1 cellular context compared by ENCODE assay signal in the genomic region with DNA sequence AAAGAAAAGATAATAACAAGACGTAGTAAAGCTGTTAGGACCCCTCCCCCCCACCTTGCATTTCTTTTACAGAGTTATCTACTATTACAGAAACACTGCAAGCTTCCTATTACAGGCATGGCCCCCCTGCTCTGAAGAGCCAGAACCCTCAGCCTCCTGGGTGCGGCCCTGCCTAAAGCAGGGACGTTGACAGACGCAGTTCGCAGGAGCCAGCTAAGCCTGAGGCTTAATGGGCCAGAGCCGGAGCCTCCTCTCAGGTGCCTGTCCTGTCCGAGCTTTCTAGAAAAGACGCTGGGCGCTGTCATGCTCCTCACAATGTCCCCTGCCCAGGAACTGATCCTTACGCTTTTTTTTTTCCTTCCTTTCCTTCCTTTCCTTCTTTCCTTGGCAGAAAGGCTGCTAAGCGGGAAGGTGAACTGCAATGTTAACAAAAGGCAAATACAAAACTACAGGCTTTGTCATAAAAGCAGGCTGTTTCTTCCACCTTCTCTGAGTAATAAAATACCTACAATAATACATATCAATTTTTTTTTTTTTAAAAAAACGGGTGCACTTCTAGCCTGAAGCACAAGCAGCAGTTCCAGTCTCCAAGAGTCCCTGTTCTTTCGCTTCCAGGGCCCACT.
TF ChIP-seq lines count a peak whose summit lies in the region.

No MANE protein-coding gene starts in this region.

TF ChIP-seq in K562, 482 proteins besides CTCF, POLR2A, EP300 and RAD21 (continues in another document):
- TF ChIP-seq ZC3H4 (CRISPR knock-in tag; IDR thresholded peaks at IDR 0.05; ENCODE audit: borderline replicate concordance) (no peak), UBTF (IDR thresholded peaks at IDR 0.05; ENCODE audit: borderline replicate concordance in 1 of 2, low read depth in 2 of 2, low read length in 2 of 2) (0 out of 4 replicates have a peak, but pooled peaks of 1 of the 2 experiments have one; percentile 29), DEAF1 (CRISPR knock-in tag; IDR thresholded peaks at IDR 0.05) (no peak), ZNF785 (CRISPR knock-in tag; IDR thresholded peaks at IDR 0.05) (no peak), HNRNPL (IDR thresholded peaks at IDR 0.05; ENCODE audit: low read depth, low read length) (no peak), DLX4 (CRISPR knock-in tag; IDR thresholded peaks at IDR 0.05) (no peak), ZNF707 (CRISPR knock-in tag; conservative IDR thresholded peaks at IDR 0.05) (no peak), DMBX1 (CRISPR knock-in tag; IDR thresholded peaks at IDR 0.05; ENCODE audit: borderline replicate concordance) (0 out of 2 replicates have a peak, but pooled peaks have one; percentile 30), TBP (optimal IDR thresholded peaks at IDR 0.05; ENCODE audit: low read depth, low read length) (peak; percentile 8), ESRRB (CRISPR knock-in tag; IDR thresholded peaks at IDR 0.05; ENCODE audit: borderline replicate concordance) (no peak), ZNF239 (CRISPR knock-in tag; IDR thresholded peaks at IDR 0.05) (no peak), ZKSCAN8 (CRISPR knock-in tag; IDR thresholded peaks at IDR 0.05) (no peak), ADNP (tag; IDR thresholded peaks at IDR 0.05) (no peak), CREB1 (IDR thresholded peaks at IDR 0.05) (no peak), CREB1 (CRISPR knock-in tag; IDR thresholded peaks at IDR 0.05) (no peak), MEIS2 (IDR thresholded peaks at IDR 0.05; ENCODE audit: partially characterized antibody) (peak; percentile 61), ZC3H8 (IDR thresholded peaks at IDR 0.05) (0 out of 2 replicates have a peak, but pooled peaks have one; percentile 13), BCOR (IDR thresholded peaks at IDR 0.05) (no peak), XRCC5 (IDR thresholded peaks at IDR 0.05; ENCODE audit: low read depth, low read length) (no peak), ZNF507 (tag; conservative IDR thresholded peaks at IDR 0.05) (no peak), ZNF277 (CRISPR knock-in tag; IDR thresholded peaks at IDR 0.05; ENCODE audit: borderline replicate concordance) (0 out of 2 replicates have a peak, but pooled peaks have one; percentile 43), ZBTB5 (IDR thresholded peaks at IDR 0.05) (no peak), PPARD (CRISPR knock-in tag; IDR thresholded peaks at IDR 0.05) (no peak), TRIM25 (IDR thresholded peaks at IDR 0.05; ENCODE audit: borderline replicate concordance) (no peak), TCF3 (CRISPR knock-in tag; IDR thresholded peaks at IDR 0.05) (peak; percentile 35; the same call in 1 of the 2 replicates), SETDB1 (IDR thresholded peaks at IDR 0.05; ENCODE audit: low read length) (no peak), TFAP4 (CRISPR knock-in tag; IDR thresholded peaks at IDR 0.05; ENCODE audit: borderline replicate concordance) (peak; percentile 6; the same call in 1 of the 2 replicates), RBM25 (IDR thresholded peaks at IDR 0.05; ENCODE audit: low read depth, low read length, severe bottlenecking) (no peak), MAFF (IDR thresholded peaks at IDR 0.05; ENCODE audit: low read length) (no peak), CBFA2T3 (IDR thresholded peaks at IDR 0.05) (peak; percentile 47), JUN (IDR thresholded peaks at IDR 0.05; ENCODE audit: borderline replicate concordance, low read depth, low read length) (0 out of 2 replicates have a peak, but pooled peaks have one; percentile 4), JUN (CRISPR knock-in tag; IDR thresholded peaks at IDR 0.05; ENCODE audit: borderline replicate concordance) (no peak), ZNF695 (CRISPR knock-in tag; IDR thresholded peaks at IDR 0.05) (no peak), LEF1 (IDR thresholded peaks at IDR 0.05) (no peak), ZNF766 (CRISPR knock-in tag; conservative IDR thresholded peaks at IDR 0.05) (no peak), RBM22 (IDR thresholded peaks at IDR 0.05; ENCODE audit: low read depth, low read length, poor library complexity, severe bottlenecking) (no peak), ARNT (IDR thresholded peaks at IDR 0.05) (0 out of 4 replicates have a peak, but pooled peaks of 1 of the 2 experiments have one; percentile 38)
- TF ChIP-seq, protein P1, sequence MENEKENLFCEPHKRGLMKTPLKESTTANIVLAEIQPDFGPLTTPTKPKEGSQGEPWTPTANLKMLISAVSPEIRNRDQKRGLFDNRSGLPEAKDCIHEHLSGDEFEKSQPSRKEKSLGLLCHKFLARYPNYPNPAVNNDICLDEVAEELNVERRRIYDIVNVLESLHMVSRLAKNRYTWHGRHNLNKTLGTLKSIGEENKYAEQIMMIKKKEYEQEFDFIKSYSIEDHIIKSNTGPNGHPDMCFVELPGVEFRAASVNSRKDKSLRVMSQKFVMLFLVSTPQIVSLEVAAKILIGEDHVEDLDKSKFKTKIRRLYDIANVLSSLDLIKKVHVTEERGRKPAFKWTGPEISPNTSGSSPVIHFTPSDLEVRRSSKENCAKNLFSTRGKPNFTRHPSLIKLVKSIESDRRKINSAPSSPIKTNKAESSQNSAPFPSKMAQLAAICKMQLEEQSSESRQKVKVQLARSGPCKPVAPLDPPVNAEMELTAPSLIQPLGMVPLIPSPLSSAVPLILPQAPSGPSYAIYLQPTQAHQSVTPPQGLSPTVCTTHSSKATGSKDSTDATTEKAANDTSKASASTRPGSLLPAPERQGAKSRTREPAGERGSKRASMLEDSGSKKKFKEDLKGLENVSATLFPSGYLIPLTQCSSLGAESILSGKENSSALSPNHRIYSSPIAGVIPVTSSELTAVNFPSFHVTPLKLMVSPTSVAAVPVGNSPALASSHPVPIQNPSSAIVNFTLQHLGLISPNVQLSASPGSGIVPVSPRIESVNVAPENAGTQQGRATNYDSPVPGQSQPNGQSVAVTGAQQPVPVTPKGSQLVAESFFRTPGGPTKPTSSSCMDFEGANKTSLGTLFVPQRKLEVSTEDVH (IDR thresholded peaks at IDR 0.05; ENCODE audit: low read depth, partially characterized antibody): no peak
- TF ChIP-seq, protein P2, sequence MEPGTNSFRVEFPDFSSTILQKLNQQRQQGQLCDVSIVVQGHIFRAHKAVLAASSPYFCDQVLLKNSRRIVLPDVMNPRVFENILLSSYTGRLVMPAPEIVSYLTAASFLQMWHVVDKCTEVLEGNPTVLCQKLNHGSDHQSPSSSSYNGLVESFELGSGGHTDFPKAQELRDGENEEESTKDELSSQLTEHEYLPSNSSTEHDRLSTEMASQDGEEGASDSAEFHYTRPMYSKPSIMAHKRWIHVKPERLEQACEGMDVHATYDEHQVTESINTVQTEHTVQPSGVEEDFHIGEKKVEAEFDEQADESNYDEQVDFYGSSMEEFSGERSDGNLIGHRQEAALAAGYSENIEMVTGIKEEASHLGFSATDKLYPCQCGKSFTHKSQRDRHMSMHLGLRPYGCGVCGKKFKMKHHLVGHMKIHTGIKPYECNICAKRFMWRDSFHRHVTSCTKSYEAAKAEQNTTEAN (CRISPR knock-in tag; IDR thresholded peaks at IDR 0.05): no peak
- TF ChIP-seq, protein P3, sequence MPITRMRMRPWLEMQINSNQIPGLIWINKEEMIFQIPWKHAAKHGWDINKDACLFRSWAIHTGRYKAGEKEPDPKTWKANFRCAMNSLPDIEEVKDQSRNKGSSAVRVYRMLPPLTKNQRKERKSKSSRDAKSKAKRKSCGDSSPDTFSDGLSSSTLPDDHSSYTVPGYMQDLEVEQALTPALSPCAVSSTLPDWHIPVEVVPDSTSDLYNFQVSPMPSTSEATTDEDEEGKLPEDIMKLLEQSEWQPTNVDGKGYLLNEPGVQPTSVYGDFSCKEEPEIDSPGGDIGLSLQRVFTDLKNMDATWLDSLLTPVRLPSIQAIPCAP (CRISPR knock-in tag; IDR thresholded peaks at IDR 0.05; ENCODE audit: borderline replicate concordance): no peak
- TF ChIP-seq, protein P4, sequence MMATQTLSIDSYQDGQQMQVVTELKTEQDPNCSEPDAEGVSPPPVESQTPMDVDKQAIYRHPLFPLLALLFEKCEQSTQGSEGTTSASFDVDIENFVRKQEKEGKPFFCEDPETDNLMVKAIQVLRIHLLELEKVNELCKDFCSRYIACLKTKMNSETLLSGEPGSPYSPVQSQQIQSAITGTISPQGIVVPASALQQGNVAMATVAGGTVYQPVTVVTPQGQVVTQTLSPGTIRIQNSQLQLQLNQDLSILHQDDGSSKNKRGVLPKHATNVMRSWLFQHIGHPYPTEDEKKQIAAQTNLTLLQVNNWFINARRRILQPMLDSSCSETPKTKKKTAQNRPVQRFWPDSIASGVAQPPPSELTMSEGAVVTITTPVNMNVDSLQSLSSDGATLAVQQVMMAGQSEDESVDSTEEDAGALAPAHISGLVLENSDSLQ (IDR thresholded peaks at IDR 0.05): peak; percentile 30; the same call in 1 of the 2 replicates
